Comparison of ENCODE assay signal across 21 cellular contexts in genomic region chr6:30533460-30534294, GRCh38. TPM values are rescaled to one million over a fixed set of nuclear protein-coding genes. Genes with fewer than 3 reads are reported as not detected.
A peak's percentile ranks its signal among the peaks of the same experiment; 100 is the strongest.
DNase-seq lines count a peak whose midpoint lies in the region; ATAC-seq, FAIRE-seq and TF ChIP-seq lines count a peak whose summit lies in the region.
"Had no signal": no experiment of that assay in that cellular context is flagged by ENCODE, and none has a peak within 500 bp of the region (broad histone marks: within the 10 kb centered on the region; RNA-seq: fewer than 3 reads in every experiment).

No MANE protein-coding gene starts in this region.

- peak overlapping the region; percentile 76 for H3K27ac Mint-ChIP-seq in activated T-cell treated with anti-CD3 and anti-CD28 coated beads, Interleukin-2, amount 50 U/mL, for 24 hours
- H3K27ac Mint-ChIP-seq in activated B cell treated with CpG ODN at 0.5 μM for 24 hours (peak overlapping the region; percentile 85), endothelial cell (ENCODE audit: unreplicated experiment) (peak overlapping the region; percentile 48), nephron progenitor cell (no peak overlapping the region)
- H3K27ac Mint-ChIP-seq: mesothelial cell of epicardium had no signal

- H3K4me3 Mint-ChIP-seq in activated T-cell treated with anti-CD3 and anti-CD28 coated beads, Interleukin-2, amount 50 U/mL, for 24 hours = peak overlapping the region; percentile 78
- no peak overlapping the region for H3K4me3 Mint-ChIP-seq in activated B cell treated with CpG ODN at 0.5 μM for 24 hours
- H3K4me3 Mint-ChIP-seq in endothelial cell (ENCODE audit: unreplicated experiment) = no peak overlapping the region
- H3K4me3 Mint-ChIP-seq in nephron progenitor cell = no peak overlapping the region
- H3K4me3 Mint-ChIP-seq: mesothelial cell of epicardium had no signal

- CTCF ChIA-PET in activated B cell treated with CpG ODN at 0.5 μM for 24 hours (lab: Charles Lee) = interaction anchor here (1.4 to 4.8 kb wide), 5 partner anchors 8 to 48 kb away, joined by 6 to 113 read pairs (median 43); no protein-coding TSS in a partner anchor

- H3K27me3 ChIP-seq in small intestine (ENCODE audit: control insufficient read depth in 2 of 2, insufficient read depth in 2 of 2, low read length in 2 of 2) = no peaks in the 10 kb centered on the region
- H3K27me3 ChIP-seq: adrenal gland, foreskin keratinocyte, MG63, ovary had no signal

- peak overlapping the region; percentile 53 to 59 for H3K27ac ChIP-seq in small intestine (ENCODE audit: low read depth in 1 of 2, low read length in 1 of 2)
- H3K27ac ChIP-seq: foreskin keratinocyte, ovary, SK-N-MC had no signal

- peaks cover 0 to 2% of the 10 kb centered on the region in 2 donors for H3K4me1 ChIP-seq in small intestine (ENCODE audit: control insufficient read depth in 2 of 2, insufficient read depth in 1 of 2, low read depth in 1 of 2, low read length in 1 of 2)

- no peaks in the 10 kb centered on the region for H3K36me3 ChIP-seq in small intestine (ENCODE audit: control insufficient read depth in 2 of 2, insufficient read depth in 2 of 2, low read length in 2 of 2)
- H3K36me3 ChIP-seq: adrenal gland, MG63, ovary had no signal

- 17 to 51% (median 28%) methylated on average over 15 of the region's 15 CpGs for WGBS in small intestine, 3 donors

- no peaks in the 10 kb centered on the region for H3K27me3 Mint-ChIP-seq in activated T-cell treated with anti-CD3 and anti-CD28 coated beads, Interleukin-2, amount 50 U/mL, for 24 hours
- H3K27me3 Mint-ChIP-seq in activated B cell treated with CpG ODN at 0.5 μM for 24 hours = no peaks in the 10 kb centered on the region
- H3K27me3 Mint-ChIP-seq in endothelial cell (ENCODE audit: unreplicated experiment) = peaks cover 3% of the 10 kb centered on the region
- peaks cover 29% of the 10 kb centered on the region for H3K27me3 Mint-ChIP-seq in nephron progenitor cell (ENCODE audit: low read depth, poor library complexity)
- H3K27me3 Mint-ChIP-seq: stimulated activated naive B cell treated with anti-CD40 and anti-IgM and Interleukin-4, amounts not matched to agents 10 μg/mL and 1 μg/mL and 100 μg/mL, for 72 hours had no signal

- no peak for FAIRE-seq in small intestine (lab: Jason Lieb, UNC)
- FAIRE-seq: endometrium, G401.6, TTC549 had no signal

- intact Hi-C loops in activated B cell treated with CpG ODN at 0.5 μM for 24 hours (cut with micrococcal nuclease) = no loop called here

- TF ChIP-seq CTCF in activated B cell treated with CpG ODN at 0.5 μM for 24 hours (IDR thresholded peaks at IDR 0.05) = no peak
- no peak for TF ChIP-seq CTCF in endothelial cell (IDR thresholded peaks at IDR 0.05; ENCODE audit: unreplicated experiment)
- TF ChIP-seq CTCF in nephron progenitor cell (IDR thresholded peaks at IDR 0.05) = no peak
- no peak for TF ChIP-seq CTCF in omental fat pad (IDR thresholded peaks at IDR 0.05)

- no peak for ATAC-seq in activated B cell treated with CpG ODN at 0.5 μM for 24 hours (ENCODE audit: low read depth)
- no peak for ATAC-seq in omental fat pad (ENCODE audit: low FRiP score)
- ATAC-seq: foreskin keratinocyte; stimulated activated naive B cell treated with anti-CD40 and anti-IgM and Interleukin-4, amounts not matched to agents 10 μg/mL and 1 μg/mL and 100 μg/mL, for 72 hours had no signal

- peaks cover 49% of the 10 kb centered on the region for H3K4me1 Mint-ChIP-seq in activated T-cell treated with anti-CD3 and anti-CD28 coated beads, Interleukin-2, amount 50 U/mL, for 24 hours (ENCODE audit: low read depth)
- H3K4me1 Mint-ChIP-seq in activated B cell treated with CpG ODN at 0.5 μM for 24 hours = peaks cover 45% of the 10 kb centered on the region
- H3K4me1 Mint-ChIP-seq in endothelial cell (ENCODE audit: unreplicated experiment) = peaks cover 27% of the 10 kb centered on the region
- peaks cover 12% of the 10 kb centered on the region for H3K4me1 Mint-ChIP-seq in nephron progenitor cell
- H3K4me1 Mint-ChIP-seq: mesothelial cell of epicardium had no signal

- POLR2A ChIA-PET in activated B cell treated with CpG ODN at 0.5 μM for 24 hours (lab: Charles Lee) = interaction anchor here (1.8 to 6.8 kb wide), 3 partner anchors 22 to 41 kb away, joined by 24 to 458 read pairs (median 38); partner anchors contain the start of gene HLA-E

- H3K36me3 Mint-ChIP-seq in activated T-cell treated with anti-CD3 and anti-CD28 coated beads, Interleukin-2, amount 50 U/mL, for 24 hours (ENCODE audit: low read depth) = peaks cover 3% of the 10 kb centered on the region
- no peaks in the 10 kb centered on the region for H3K36me3 Mint-ChIP-seq in activated B cell treated with CpG ODN at 0.5 μM for 24 hours (ENCODE audit: low read depth)
- H3K36me3 Mint-ChIP-seq in endothelial cell (ENCODE audit: low read depth, unreplicated experiment) = no peaks in the 10 kb centered on the region
- no peaks in the 10 kb centered on the region for H3K36me3 Mint-ChIP-seq in nephron progenitor cell (ENCODE audit: low read depth)
- H3K36me3 Mint-ChIP-seq: mesothelial cell of epicardium had no signal

- H3K9me3 Mint-ChIP-seq in activated T-cell treated with anti-CD3 and anti-CD28 coated beads, Interleukin-2, amount 50 U/mL, for 24 hours = no peaks in the 10 kb centered on the region
- H3K9me3 Mint-ChIP-seq in activated B cell treated with CpG ODN at 0.5 μM for 24 hours (no peaks in the 10 kb centered on the region), endothelial cell (ENCODE audit: unreplicated experiment) (no peaks in the 10 kb centered on the region), nephron progenitor cell (no peaks in the 10 kb centered on the region)
- H3K9me3 Mint-ChIP-seq: mesothelial cell of epicardium; stimulated activated naive B cell treated with anti-CD40 and anti-IgM and Interleukin-4, amounts not matched to agents 10 μg/mL and 1 μg/mL and 100 μg/mL, for 72 hours had no signal

- no peak overlapping the region for H3K4me3 ChIP-seq in small intestine (ENCODE audit: low read depth in 1 of 2, low read length in 2 of 2)
- H3K4me3 ChIP-seq: MG63, ovary, SK-N-MC had no signal

- no peaks in the 10 kb centered on the region for H3K9me3 ChIP-seq in small intestine (ENCODE audit: control insufficient read depth, low read depth)
- H3K9me3 ChIP-seq: adrenal gland, MG63, ovary had no signal

- no peak for DNase-seq in activated T-cell treated with anti-CD3 and anti-CD28 coated beads, Interleukin-2, amount 50 U/mL, for 24 hours
- no peak for DNase-seq in activated T-cell treated with anti-CD3 and anti-CD28 coated beads for 4 hours
- no peak for DNase-seq in activated B cell treated with CpG ODN at 0.5 μM for 24 hours
- no peak for DNase-seq in endothelial cell (ENCODE audit: low spot score)
- DNase-seq in small intestine = peak; percentile 75
- no peak for DNase-seq in stimulated activated CD4-positive, alpha-beta T cell treated with anti-CD3 and anti-CD28 coated beads, Interleukin-2, amount 100 ng/mL, for 24 hours
- DNase-seq in nephron progenitor cell = no peak
- DNase-seq in omental fat pad (ENCODE audit: low spot score) = no peak
- DNase-seq: adrenal gland; caudate nucleus; foreskin keratinocyte; H7; MG63; NCI-H187; ovary; stimulated activated naive B cell treated with anti-CD40 and anti-IgM and Interleukin-4, amounts not matched to agents 10 μg/mL and 1 μg/mL and 100 μg/mL, for 72 hours had no signal

RNA-seq across cellular contexts. Expression of gene GNL1, which starts 22.6 kb away (rescaled TPM):
- total RNA-seq in activated B cell treated with CpG ODN at 0.5 μM for 24 hours (67.2 and 67.4 TPM in 2 replicates), endothelial cell (ENCODE audit: unreplicated experiment) (109 TPM), omental fat pad (10 to 100 TPM; 40.1 to 50.6 (median 43.7) TPM)
- polyA plus RNA-seq in small intestine = 10 to 100 TPM; 25.9 to 46.7 (median 39.4) TPM

RNA-seq across cellular contexts. Expression of gene PRR3, which starts 23.4 kb away (rescaled TPM):
- 24.1 and 29.5 TPM in 2 replicates for total RNA-seq in activated B cell treated with CpG ODN at 0.5 μM for 24 hours
- 12.6 TPM for total RNA-seq in endothelial cell (ENCODE audit: unreplicated experiment)
- 1 to 10 TPM; 3.6 to 6.1 (median 4.1) TPM for polyA plus RNA-seq in small intestine
- total RNA-seq in omental fat pad = 10 to 100 TPM in 1 of 4 donors, 1 to 10 TPM in 3; 5.0 to 10.4 (median 7.5) TPM

RNA-seq across cellular contexts. Expression of gene ABCF1, which starts 37.6 kb away (rescaled TPM):
- total RNA-seq in activated B cell treated with CpG ODN at 0.5 μM for 24 hours (93.7 and 94.5 TPM in 2 replicates), endothelial cell (ENCODE audit: unreplicated experiment) (57.2 TPM), omental fat pad (10 to 100 TPM; 34.4 to 86.0 (median 51.1) TPM)
- polyA plus RNA-seq in small intestine = 10 to 100 TPM; 30.0 to 40.6 (median 37.0) TPM

RNA-seq across cellular contexts. Expression of gene HLA-E, which starts 44.4 kb away (rescaled TPM):
- total RNA-seq in activated B cell treated with CpG ODN at 0.5 μM for 24 hours (737 and 740 TPM in 2 replicates), endothelial cell (ENCODE audit: unreplicated experiment) (274 TPM), omental fat pad (1,000 to 10,000 TPM in 1 of 4 donors, 100 to 1,000 TPM in 3; 562 to 1,653 (median 781) TPM)
- polyA plus RNA-seq in small intestine = 100 to 1,000 TPM in 2 of 3 donors, 10 to 100 TPM in 1; 72.5 to 494 (median 228) TPM
